In genomic region chr12:107764626-107765025, GRCh38 we compare ENCODE assay signal across 1 cellular context.
TF ChIP-seq lines count a peak whose summit lies in the region.

No MANE protein-coding gene starts in this region.

TF ChIP-seq in HepG2, 621 proteins besides CTCF, POLR2A, EP300 and RAD21:
- TF ChIP-seq MAX (IDR thresholded peaks at IDR 0.05) = no peak
- peak; percentile 33; the same call in 1 of the 2 replicates for TF ChIP-seq PRDM10 (CRISPR knock-in tag; IDR thresholded peaks at IDR 0.05; ENCODE audit: low read depth)
